30 cellular contexts compared by ENCODE assay signal in genomic region chr13:88461272-88462009, GRCh38.
DNase-seq lines count a peak whose midpoint lies in the region; ATAC-seq, FAIRE-seq and TF ChIP-seq lines count a peak whose summit lies in the region.
"Had no signal": no experiment of that assay in that cellular context is flagged by ENCODE, and none has a peak within 500 bp of the region (broad histone marks: within the 10 kb centered on the region; RNA-seq: fewer than 3 reads in every experiment).

No MANE protein-coding gene starts in this region.

- H3K4me3 Mint-ChIP-seq in GM23338 (peak overlapping the region; percentile 25), endodermal cell (no peak overlapping the region)
- H3K4me3 Mint-ChIP-seq: CD14-positive monocyte; CD8-positive, alpha-beta memory T cell had no signal

- H3K9me3 Mint-ChIP-seq in GM23338: peaks cover 18% of the 10 kb centered on the region; the same call in 2 of the 3 replicates
- H3K9me3 Mint-ChIP-seq in endodermal cell: peaks cover 13% of the 10 kb centered on the region

- intact Hi-C loops in kidney (cut with DNase I): no loop called here

- ATAC-seq in GM23338 (peak; percentile 99), GM19467 (IDR thresholded peaks at IDR 0.05; ENCODE audit: unreplicated experiment) (no peak)
- ATAC-seq: K562, Panc1 had no signal

- H3K4me1 ChIP-seq in GM23338 (ENCODE audit: insufficient read depth) (peaks cover 44% of the 10 kb centered on the region), Karpas-422 (ENCODE audit: low read length) (no peaks in the 10 kb centered on the region), endodermal cell (ENCODE audit: control insufficient read depth, insufficient read depth, low read length) (no peaks in the 10 kb centered on the region), iPS-20b (ENCODE audit: insufficient read depth, low read length) (peaks cover 29% of the 10 kb centered on the region), kidney (ENCODE audit: control insufficient read depth in 1 of 2, insufficient read depth in 1 of 2, low read depth in 1 of 2, low read length in 2 of 2) (no peaks in the 10 kb centered on the region)
- H3K4me1 ChIP-seq: BE2C had no signal

- H3F3A ChIP-seq in GM23338 (replicated peaks; ENCODE audit: low read depth): no peaks in the 10 kb centered on the region

- FAIRE-seq in kidney (lab: Jason Lieb, UNC): no peak
- FAIRE-seq: GM12892, GM19239, K562 had no signal

- H3K9me3 ChIP-seq in Karpas-422 (ENCODE audit: low read length) (no peaks in the 10 kb centered on the region), endodermal cell (ENCODE audit: control insufficient read depth, low read length) (no peaks in the 10 kb centered on the region), iPS-20b (ENCODE audit: insufficient read depth, low read depth, low read length) (no peaks in the 10 kb centered on the region; the same call in 1 of the 2 replicates), kidney (ENCODE audit: control insufficient read depth in 1 of 2, low read length in 2 of 2) (no peaks in the 10 kb centered on the region)
- H3K9me3 ChIP-seq: BE2C, MG63 had no signal

- H2AFZ ChIP-seq in GM23338: no peak overlapping the region
- peak overlapping the region; percentile 47 for H2AFZ ChIP-seq in Karpas-422 (ENCODE audit: low read length)

- H3K27ac ChIP-seq in GM23338 (ENCODE audit: low read depth) (peak overlapping the region; percentile 5; the same call in 1 of the 2 replicates), Karpas-422 (ENCODE audit: low read length) (no peak overlapping the region), endodermal cell (ENCODE audit: low read depth, low read length) (no peak overlapping the region), iPS-20b (ENCODE audit: low read length) (peak overlapping the region; percentile 39), kidney (ENCODE audit: low read depth in 2 of 2, low read length in 2 of 2) (no peak overlapping the region)
- H3K27ac ChIP-seq: HL-60, RWPE1 had no signal

- no peaks in the 10 kb centered on the region for H3K27me3 ChIP-seq in GM23338 (ENCODE audit: insufficient read depth)
- no peaks in the 10 kb centered on the region for H3K27me3 ChIP-seq in Karpas-422 (ENCODE audit: low read length)
- no peaks in the 10 kb centered on the region for H3K27me3 ChIP-seq in endodermal cell (ENCODE audit: control insufficient read depth, insufficient read depth, low read length, poor library complexity, severe bottlenecking)
- no peaks in the 10 kb centered on the region for H3K27me3 ChIP-seq in iPS-20b (ENCODE audit: insufficient read depth, low read length)
- H3K27me3 ChIP-seq: BE2C, MG63 had no signal

- peak; percentile 94 for DNase-seq in GM23338 (ENCODE audit: low spot score)
- no peak for DNase-seq in Karpas-422
- peak; percentile 61 for DNase-seq in endodermal cell
- no peak for DNase-seq in NK-92 treated with Interleukin-12 subunit alpha and Interleukin-12 subunit beta, amount 100 ng/mL, for 24 hours (lab: John Stamatoyannopoulos, UW)
- DNase-seq in activated CD4-positive, alpha-beta T cell treated with anti-CD3 and anti-CD28 coated beads for 48 hours: no peak
- DNase-seq in kidney: no peak
- DNase-seq: 8988T; ACHN; BE2C; CD8-positive, alpha-beta memory T cell; DMS 273 treated with DMSO at 0.1 percent for 48 hours; DMS79 treated with DMSO at 0.1 percent for 48 hours; HCEC 1CT; MG63; NCI-H1105 treated with DMSO at 0.1 percent for 48 hours; NCI-H146; NCI-H1930; NCI-H2107; NCI-H524 treated with DMSO at 0.1 percent for 48 hours; NCI-H82; SHP77 had no signal

- H3K27me3 Mint-ChIP-seq in GM23338 (ENCODE audit: insufficient read depth, low read depth, poor library complexity) (peaks cover 2% of the 10 kb centered on the region), endodermal cell (ENCODE audit: insufficient read depth) (no peaks in the 10 kb centered on the region)
- H3K27me3 Mint-ChIP-seq: CD8-positive, alpha-beta memory T cell had no signal

- no peaks in the 10 kb centered on the region for H3K36me3 ChIP-seq in GM23338 (ENCODE audit: insufficient read depth)
- no peaks in the 10 kb centered on the region for H3K36me3 ChIP-seq in Karpas-422 (ENCODE audit: insufficient read depth, low read length)
- H3K36me3 ChIP-seq in endodermal cell (ENCODE audit: control insufficient read depth, insufficient read depth, low read length): no peaks in the 10 kb centered on the region
- no peaks in the 10 kb centered on the region for H3K36me3 ChIP-seq in iPS-20b (ENCODE audit: insufficient read depth, low read depth, low read length)
- no peaks in the 10 kb centered on the region for H3K36me3 ChIP-seq in kidney (ENCODE audit: control insufficient read depth in 1 of 2, insufficient read depth in 2 of 2, low read length in 2 of 2)
- H3K36me3 ChIP-seq: BE2C, MG63 had no signal

- H3K4me3 ChIP-seq in GM23338 (0 out of 2 replicates have a peak overlapping the region, but pooled peaks have one; percentile 24), Karpas-422 (ENCODE audit: low read length) (no peak overlapping the region), endodermal cell (ENCODE audit: low read length) (peak overlapping the region; percentile 28), iPS-20b (ENCODE audit: low read length) (peak overlapping the region; percentile 46), kidney (ENCODE audit: low read length in 2 of 2) (no peak overlapping the region)
- H3K4me3 ChIP-seq: K562, MG63 had no signal

- H3K36me3 Mint-ChIP-seq in GM23338 (ENCODE audit: low read depth): peaks cover 25% of the 10 kb centered on the region; the same call in 2 of the 3 replicates
- no peaks in the 10 kb centered on the region for H3K36me3 Mint-ChIP-seq in endodermal cell (ENCODE audit: low read depth)
- H3K36me3 Mint-ChIP-seq: CD14-positive monocyte had no signal

- whole genome bisulfite sequencing in endodermal cell (ENCODE audit: insufficient coverage in 1 of 2, insufficient read length in 1 of 2), 2 experiments: 39 to 73% methylated on average over 2 to 3 of the region's 3 CpGs

- H4K20me1 ChIP-seq in GM23338 (replicated peaks; ENCODE audit: insufficient read depth) (no peaks in the 10 kb centered on the region), Karpas-422 (ENCODE audit: insufficient read depth, low read depth, low read length) (no peaks in the 10 kb centered on the region)

- H3K4me2 ChIP-seq in GM23338: peak overlapping the region; percentile 62
- H3K4me2 ChIP-seq in Karpas-422 (ENCODE audit: low read depth, low read length, poor library complexity, severe bottlenecking): no peak overlapping the region

- peak overlapping the region; percentile 41 for H3K27ac Mint-ChIP-seq in GM23338
- peak overlapping the region; percentile 7 for H3K27ac Mint-ChIP-seq in endodermal cell
- H3K27ac Mint-ChIP-seq: CD14-positive monocyte; CD8-positive, alpha-beta memory T cell had no signal

- H3K79me2 ChIP-seq in GM23338 (replicated peaks; ENCODE audit: insufficient read depth) (no peaks in the 10 kb centered on the region), Karpas-422 (ENCODE audit: low read length) (no peaks in the 10 kb centered on the region)

- TF ChIP-seq CTCF in GM23338 (conservative IDR thresholded peaks at IDR 0.05; ENCODE audit: low read depth in 2 of 2) (no peak), endodermal cell (conservative IDR thresholded peaks at IDR 0.05) (no peak), kidney (IDR thresholded peaks at IDR 0.05; ENCODE audit: borderline replicate concordance, extremely low read depth, insufficient read depth) (no peak)

- H3K9me2 ChIP-seq in GM23338 (ENCODE audit: insufficient read depth) (no peaks in the 10 kb centered on the region), Karpas-422 (replicated peaks; ENCODE audit: insufficient read depth, low read length) (no peaks in the 10 kb centered on the region)

- peaks cover 40% of the 10 kb centered on the region for H3K4me1 Mint-ChIP-seq in GM23338
- H3K4me1 Mint-ChIP-seq in endodermal cell: peaks cover 10% of the 10 kb centered on the region
- H3K4me1 Mint-ChIP-seq: CD8-positive, alpha-beta memory T cell had no signal

- H3K9ac ChIP-seq in Karpas-422 (ENCODE audit: low read length) (no peak overlapping the region), endodermal cell (ENCODE audit: extremely low read depth, low read length, poor library complexity, severe bottlenecking) (no peak overlapping the region), iPS-20b (ENCODE audit: low read depth, low read length) (peak overlapping the region; percentile 20), kidney (ENCODE audit: low read length in 2 of 2) (no peak overlapping the region)

TF ChIP-seq in GM23338, 12 proteins besides CTCF, POLR2A, EP300 and RAD21 (continues in another document):
- no peak for TF ChIP-seq ZNF331 (CRISPR knock-in tag; IDR thresholded peaks at IDR 0.05; ENCODE audit: low read depth)
- peak; percentile 81 for TF ChIP-seq NANOG (IDR thresholded peaks at IDR 0.05; ENCODE audit: borderline replicate concordance)
- TF ChIP-seq REST (IDR thresholded peaks at IDR 0.05; ENCODE audit: unreplicated experiment): no peak
- no peak for TF ChIP-seq ZNF114 (CRISPR knock-in tag; IDR thresholded peaks at IDR 0.05)
- TF ChIP-seq STAT1 (IDR thresholded peaks at IDR 0.05; ENCODE audit: unreplicated experiment): no peak
- peak; percentile 66 for TF ChIP-seq POLR2AphosphoS5 (IDR thresholded peaks at IDR 0.05; ENCODE audit: low read depth)
- no peak for TF ChIP-seq EZH2phosphoT487 (IDR thresholded peaks at IDR 0.05; ENCODE audit: unreplicated experiment)
- TF ChIP-seq EZH2 (IDR thresholded peaks at IDR 0.05; ENCODE audit: low read depth, unreplicated experiment): no peak

Comparison
In these comparisons a context has a peak if more than half of its experiments do, and no peak if none do; other contexts are left out.
1. DNase-seq: peak in GM23338 (single experiment) and endodermal cell (single experiment); none in Karpas-422 (single experiment), NK-92 treated with Interleukin-12 subunit alpha and Interleukin-12 subunit beta, amount 100 ng/mL, for 24 hours (single experiment), activated CD4-positive, alpha-beta T cell treated with anti-CD3 and anti-CD28 coated beads for 48 hours (single experiment) and kidney (single experiment).
2. H3K27ac ChIP-seq: peak in GM23338 (single experiment) and iPS-20b (single experiment); none in Karpas-422 (single experiment), endodermal cell (single experiment) and kidney (0 of 2).
3. H3K4me3 ChIP-seq: peak in GM23338 (single experiment), endodermal cell (single experiment) and iPS-20b (single experiment); none in Karpas-422 (single experiment) and kidney (0 of 2).